ENCODE assay signal across 10 cellular contexts in the genomic region with DNA sequence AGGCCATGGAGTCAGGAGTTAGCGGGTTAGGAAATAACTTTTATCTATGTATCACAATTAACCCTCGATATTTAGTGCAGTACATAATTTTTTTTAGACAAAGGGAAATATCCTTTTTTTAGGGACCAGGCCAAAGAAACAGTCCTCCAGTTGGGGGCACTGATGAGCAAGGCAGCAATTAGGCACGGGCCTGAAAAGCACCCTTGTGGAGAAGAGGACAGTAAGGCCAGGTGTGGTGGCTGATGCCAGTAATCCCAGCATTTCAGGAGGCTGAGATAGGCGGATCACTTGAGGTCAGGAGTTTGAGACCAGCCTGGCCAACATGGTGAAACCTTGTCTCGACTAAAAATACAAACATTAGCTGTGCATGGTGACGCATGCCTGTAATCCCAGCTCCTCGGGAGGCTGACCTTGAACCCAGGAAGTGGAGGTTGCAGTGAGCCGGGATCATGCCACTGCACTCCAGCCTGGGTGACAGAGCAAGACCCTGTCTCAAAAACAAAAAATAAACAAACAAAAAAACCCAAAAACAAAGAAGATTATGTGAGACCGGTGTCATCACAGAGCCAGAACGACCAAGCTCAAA.
DNase-seq lines count a peak whose midpoint lies in the region; ATAC-seq and TF ChIP-seq lines count a peak whose summit lies in the region.
"Had no signal": no experiment of that assay in that cellular context is flagged by ENCODE, and none has a peak within 500 bp of the region (broad histone marks: within the 10 kb centered on the region; RNA-seq: fewer than 3 reads in every experiment).

No MANE protein-coding gene starts in this region.

- no peaks in the 10 kb centered on the region for H3K4me1 ChIP-seq in PC-9 (replicated peaks; ENCODE audit: insufficient read depth)

- H3F3A ChIP-seq in PC-9 (ENCODE audit: insufficient read depth, low read depth), result no peaks in the 10 kb centered on the region

- no peak overlapping the region for H3K4me2 ChIP-seq in PC-9

- DNase-seq in ACHN (peak; percentile 36), GM10248 (ENCODE audit: extremely low spot score) (no peak), PC-9 (no peak), fibroblast of villous mesenchyme (ENCODE audit: low read depth) (no peak), posterior vena cava (ENCODE audit: low spot score) (no peak), NCI-H2029 treated with DMSO at 0.1 percent for 48 hours (lab: John Stamatoyannopoulos, UW) (no peak), NCI-H345 (lab: John Stamatoyannopoulos, UW) (no peak)
- DNase-seq: hypothalamus, Kasumi-1 had no signal

- no peaks in the 10 kb centered on the region for H3K9me2 ChIP-seq in PC-9 (ENCODE audit: insufficient read depth)

- BruUV-seq in PC-9 (replicated peaks; lab: Mats Ljungman, UMichigan), result no TSS peak

- no peaks in the 10 kb centered on the region for H3K9me3 ChIP-seq in PC-9 (ENCODE audit: insufficient read depth, low read depth)

- CTCF ChIA-PET in GM10248 (lab: Yijun Ruan, JAX), result interaction anchor here (1.0 to 4.8 kb wide), 12 partner anchors 8 to 184 kb away, joined by 3 to 33 read pairs (median 7); no protein-coding TSS in a partner anchor
- CTCF ChIA-PET in PC-9 (lab: Charles Lee), result no interaction called here

- TF ChIP-seq CTCF in GM10248 (IDR thresholded peaks at IDR 0.05; ENCODE audit: control extremely low read depth, extremely low read depth, low read depth, missing control alignments) (peak; percentile 47), PC-9 (conservative IDR thresholded peaks at IDR 0.05) (peak; percentile 46), fibroblast of villous mesenchyme (IDR thresholded peaks at IDR 0.05; ENCODE audit: insufficient read depth, low read depth, low read length) (peak; percentile 17)

- ATAC-seq in HG03196 (IDR thresholded peaks at IDR 0.05; ENCODE audit: unreplicated experiment), result no peak

- no peak overlapping the region for H2AFZ ChIP-seq in PC-9

- no peaks in the 10 kb centered on the region for H3K27me3 ChIP-seq in PC-9 (ENCODE audit: insufficient read depth, low read depth)

- no peak overlapping the region for H3K27ac ChIP-seq in PC-9

- H3K36me3 ChIP-seq in PC-9 (ENCODE audit: low read depth), result no peaks in the 10 kb centered on the region

- POLR2A ChIA-PET in GM10248 (lab: Yijun Ruan, JAX), result interaction anchor here (1.2 kb wide), 1 partner anchor 9 kb away, joined by 3 read pairs; no protein-coding TSS in a partner anchor
- POLR2A ChIA-PET in PC-9 (lab: Charles Lee; ENCODE audit: unreplicated experiment), result no interaction called here

- H3K4me3 ChIP-seq in PC-9 (no peak overlapping the region), fibroblast of villous mesenchyme (ENCODE audit: low read depth, low read length) (no peak overlapping the region)

- intact Hi-C loops in PC-9 (cut with micrococcal nuclease; ENCODE audit: unreplicated experiment), result no loop called here
- intact Hi-C loops in posterior vena cava (cut with DNase I), result no loop called here

- no peaks in the 10 kb centered on the region for H4K20me1 ChIP-seq in PC-9 (ENCODE audit: insufficient read depth)

- in situ Hi-C loops in ACHN (cut with HindIII; ENCODE audit: low pct_ligation_motif_present, low pct_unique_long_range_greater_than_20kb, low sequenced_read_pairs), result no loop called here

- no peaks in the 10 kb centered on the region for H3K79me2 ChIP-seq in PC-9 (ENCODE audit: low read depth)
